In genomic region chr2:128594273-128594910, GRCh38 we compare ENCODE assay signal across 12 cellular contexts.
"Had no signal": no experiment of that assay in that cellular context is flagged by ENCODE, and none has a peak within 500 bp of the region (broad histone marks: within the 10 kb centered on the region; RNA-seq: fewer than 3 reads in every experiment).

No MANE protein-coding gene starts in this region.

- H3K27ac ChIP-seq: gastroesophageal sphincter, SK-N-MC had no signal

- H3K36me3 ChIP-seq: gastroesophageal sphincter had no signal

- H3K9me3 ChIP-seq: gastroesophageal sphincter had no signal

- DNase-seq: activated CD4-positive, alpha-beta T cell treated with anti-CD3 and anti-CD28 coated beads, Interleukin-2, amount 10 ng/mL, durations not matched to agents 24 days and 14 days; activated gamma-delta T cell; activated naive CD8-positive, alpha-beta T cell treated with anti-CD3 and anti-CD28 coated beads for 36 hours; activated T-cell treated with anti-CD3 and anti-CD28 coated beads, Interleukin-2, amount 50 U/mL, for 4 hours; dermis blood vessel endothelial cell; mammary epithelial cell; natural killer cell; occipital lobe; stimulated activated CD4-positive, alpha-beta T cell treated with anti-CD3 and anti-CD28 coated beads, Interleukin-1b, Interleukin-23, amount 100 ng/mL, for 48 hours; substantia nigra had no signal

- H3K27me3 ChIP-seq: gastroesophageal sphincter had no signal

- H3K4me3 ChIP-seq: gastroesophageal sphincter, SK-N-MC had no signal
